In genomic region chr12:52022841-52023181, GRCh38 we compare ENCODE assay signal across 8 cellular contexts. TPM values are rescaled to one million over a fixed set of nuclear protein-coding genes. Genes with fewer than 3 reads are reported as not detected.
DNase-seq lines count a peak whose midpoint lies in the region; ATAC-seq and TF ChIP-seq lines count a peak whose summit lies in the region.

No MANE protein-coding gene starts in this region.

- peak in 1 of 8 donors; percentile 1 for ATAC-seq in heart right ventricle

- H3K27me3 ChIP-seq in heart right ventricle (peaks cover 0 to 7% (median 0%) of the 10 kb centered on the region in 7 donors), esophagus (ENCODE audit: control insufficient read depth in 1 of 2, insufficient read depth in 2 of 2, low read length in 2 of 2) (no peaks in the 10 kb centered on the region), prostate gland (replicated peaks; ENCODE audit: insufficient read depth) (no peaks in the 10 kb centered on the region)

- TF ChIP-seq POLR2A in prostate gland (IDR thresholded peaks at IDR 0.05), result no peak

- no peaks in the 10 kb centered on the region for H3K36me3 ChIP-seq in heart right ventricle
- H3K36me3 ChIP-seq in SK-N-MC (ENCODE audit: insufficient read depth, low read length), result no peaks in the 10 kb centered on the region
- H3K36me3 ChIP-seq in esophagus (ENCODE audit: control insufficient read depth in 2 of 2, insufficient read depth in 2 of 2, low read length in 1 of 2), result no peaks in the 10 kb centered on the region
- no peaks in the 10 kb centered on the region for H3K36me3 ChIP-seq in prostate gland

- DNase-seq in heart right ventricle (no peak), cardiac septum (ENCODE audit: low spot score) (no peak), SK-N-MC (ENCODE audit: low read depth, low spot score) (no peak), prostate gland (ENCODE audit: low spot score) (no peak), DMS79 treated with DMSO at 0.1 percent for 48 hours (lab: John Stamatoyannopoulos, UW) (no peak), pons (ENCODE audit: low spot score) (no peak), AG08395 (ENCODE audit: low spot score) (no peak)

- H3K9me3 ChIP-seq in heart right ventricle (no peaks in the 10 kb centered on the region), SK-N-MC (ENCODE audit: low read depth, low read length) (no peaks in the 10 kb centered on the region), esophagus (ENCODE audit: control insufficient read depth in 2 of 2, insufficient read depth in 1 of 2, low read depth in 1 of 2, low read length in 1 of 2) (no peaks in the 10 kb centered on the region), prostate gland (no peaks in the 10 kb centered on the region)

- intact Hi-C loops in heart right ventricle (cut with DNase I), result loop anchor here in 4 of 10 donors (1.0 to 2.0 kb wide), 3 partner anchors 18 to 30 kb away; no protein-coding TSS in a partner anchor
- intact Hi-C loops in cardiac septum (cut with DNase I), result loop anchor here (1.0 kb wide), 1 partner anchor 16 kb away; no protein-coding TSS in a partner anchor
- intact Hi-C loops in prostate gland (cut with DNase I), result no loop called here

- H3K4me1 ChIP-seq in heart right ventricle, result peaks cover 5 to 59% (median 45%) of the 10 kb centered on the region in 9 donors
- peaks cover 3% of the 10 kb centered on the region in 2 donors for H3K4me1 ChIP-seq in esophagus (ENCODE audit: control insufficient read depth in 2 of 2, insufficient read depth in 2 of 2, low read length in 1 of 2)
- no peaks in the 10 kb centered on the region for H3K4me1 ChIP-seq in prostate gland (replicated peaks)

- H3K9ac ChIP-seq in SK-N-MC (ENCODE audit: insufficient read length), result no peak overlapping the region

- H3K4me3 ChIP-seq in heart right ventricle (peak overlapping the region; percentile 20 to 62 (median 54)), SK-N-MC (peak overlapping the region; percentile 84), esophagus (ENCODE audit: low read depth in 1 of 2, low read length in 2 of 2) (peak overlapping the region; percentile 42 to 48), prostate gland (peak overlapping the region; percentile 42 to 44)

- H3K27ac ChIP-seq in heart right ventricle (peak overlapping the region in 9 of 10 donors; percentile 20 to 84 (median 54)), SK-N-MC (no peak overlapping the region), esophagus (ENCODE audit: low read depth in 2 of 2, low read length in 1 of 2) (peak overlapping the region in 1 of 2 donors; percentile 37), prostate gland (peak overlapping the region; percentile 56 to 57)

- WGBS in heart right ventricle, 2 donors, result 12 to 26% methylated on average over 14 of the region's 14 CpGs
- 8 to 20% methylated on average over 14 of the region's 14 CpGs for WGBS in esophagus, 2 donors
- 22% methylated on average over 14 of the region's 14 CpGs for WGBS in prostate gland

- TF ChIP-seq CTCF in heart right ventricle (IDR thresholded peaks at IDR 0.05) (no peak), prostate gland (IDR thresholded peaks at IDR 0.05) (no peak)

RNA-seq across cellular contexts. Expression of gene TAMALIN, which starts 16.1 kb away (rescaled TPM):
- total RNA-seq in heart right ventricle (10 to 100 TPM; 16.6 to 47.0 (median 23.9) TPM), cardiac septum (27.5 TPM), prostate gland (10 to 100 TPM; 16.5 to 38.6 TPM)
- polyA plus RNA-seq in heart right ventricle (10 to 100 TPM; 27.2 to 58.8 TPM), esophagus (1 to 10 TPM; 6.1 to 7.4 TPM)

RNA-seq across cellular contexts. Expression of gene NR4A1, which starts 28.4 kb away (rescaled TPM):
- total RNA-seq in heart right ventricle (100 to 1,000 TPM in 6 of 10 donors, 10 to 100 TPM in 4; 34.6 to 588 (median 105) TPM), cardiac septum (76.3 TPM), prostate gland (100 to 1,000 TPM in 1 of 2 donors, 10 to 100 TPM in 1; 85.1 to 125 TPM)
- polyA plus RNA-seq in heart right ventricle (10 to 100 TPM; 53.2 to 83.0 TPM), esophagus (10 to 100 TPM in 1 of 2 donors, 1 to 10 TPM in 1; 6.3 to 10.6 TPM)

RNA-seq across cellular contexts. Expression of gene ATG101, which starts 47.0 kb away (rescaled TPM):
- 10 to 100 TPM; 17.5 to 31.8 (median 22.2) TPM for total RNA-seq in heart right ventricle
- 10 to 100 TPM; 14.6 to 90.2 TPM for polyA plus RNA-seq in heart right ventricle
- total RNA-seq in cardiac septum, result 23.2 TPM
- polyA plus RNA-seq in esophagus, result 10 to 100 TPM; 16.3 to 43.0 TPM
- total RNA-seq in prostate gland, result 10 to 100 TPM; 60.0 to 64.1 TPM

RNA-seq across cellular contexts. Expression of gene SMIM41, which starts 56.7 kb away (rescaled TPM):
- under 1 TPM in 3 of 10 donors, not detected in 7; 0.19 to 0.52 (median 0.26) TPM for total RNA-seq in heart right ventricle
- under 1 TPM in 1 of 2 donors, not detected in 1; 0.29 TPM for polyA plus RNA-seq in heart right ventricle
- total RNA-seq in cardiac septum, result not detected
- under 1 TPM; 0.18 to 0.22 TPM for polyA plus RNA-seq in esophagus
- 10 to 100 TPM in 1 of 2 donors, 1 to 10 TPM in 1; 7.5 to 30.2 TPM for total RNA-seq in prostate gland
